In genomic region chr3:65500398-65501306, GRCh38 we compare ENCODE assay signal across 12 cellular contexts.
"Had no signal": no experiment of that assay in that cellular context is flagged by ENCODE, and none has a peak within 500 bp of the region (broad histone marks: within the 10 kb centered on the region; RNA-seq: fewer than 3 reads in every experiment).

No MANE protein-coding gene starts in this region.

- H3K9me3 ChIP-seq: ascending aorta, colonic mucosa, transverse colon had no signal

- H3K4me2 ChIP-seq: smooth muscle cell had no signal

- H3K36me3 ChIP-seq: ascending aorta, colonic mucosa, transverse colon had no signal

- H3K27ac ChIP-seq: ascending aorta, colonic mucosa, transverse colon had no signal

- H3K4me1 ChIP-seq: ascending aorta, colonic mucosa, transverse colon had no signal

- DNase-seq: activated CD8-positive, alpha-beta memory T cell treated with anti-CD3 and anti-CD28 coated beads, Interleukin-2, amount 50 U/mL, for 4 hours; activated CD8-positive, alpha-beta T cell treated with anti-CD3 and anti-CD28 coated beads for 36 hours; activated gamma-delta T cell treated with Interleukin-2 at 50 U/mL for 16 hours; activated naive CD8-positive, alpha-beta T cell treated with anti-CD3 and anti-CD28 coated beads, Interleukin-2, amount 10 ng/mL, durations not matched to agents 7 days and 5 days; activated T-cell treated with anti-CD3 and anti-CD28 coated beads, Interleukin-2, amount 50 U/mL, for 72 hours; colonic mucosa; right cardiac atrium; T-helper 17 cell; transverse colon had no signal

- H3K27me3 ChIP-seq: ascending aorta, colonic mucosa, transverse colon had no signal

- ATAC-seq: activated CD8-positive, alpha-beta T cell treated with anti-CD3 and anti-CD28 coated beads for 36 hours; activated T-cell treated with anti-CD3 and anti-CD28 coated beads, Interleukin-2, amount 50 U/mL, for 72 hours; right cardiac atrium; stimulated activated memory B cell treated with anti-CD40 and anti-IgM and Interleukin-4, amounts not matched to agents 10 μg/mL and 1 μg/mL and 100 μg/mL, for 72 hours; T-helper 17 cell had no signal

- H3K4me3 ChIP-seq: ascending aorta, colonic mucosa, smooth muscle cell, transverse colon had no signal
